ENCODE assay signal across 2 cellular contexts in genomic region chr16:1033128-1033679, GRCh38.
TF ChIP-seq lines count a peak whose summit lies in the region.

No MANE protein-coding gene starts in this region.

TF ChIP-seq in GM12891, 5 proteins besides CTCF, POLR2A, EP300 and RAD21 (continued from another document):
- no peak for TF ChIP-seq TAF1 (IDR thresholded peaks at IDR 0.05; ENCODE audit: low read depth, low read length)
- TF ChIP-seq POU2F2 (IDR thresholded peaks at IDR 0.05; ENCODE audit: low read depth, low read length): no peak

TF ChIP-seq in IMR-90, 13 proteins besides CTCF, POLR2A, EP300 and RAD21 (continued from another document):
- no peak for TF ChIP-seq ELK1 (IDR thresholded peaks at IDR 0.05; ENCODE audit: borderline replicate concordance, low read depth, low read length)
